ENCODE assay signal across 10 cellular contexts in the genomic region with DNA sequence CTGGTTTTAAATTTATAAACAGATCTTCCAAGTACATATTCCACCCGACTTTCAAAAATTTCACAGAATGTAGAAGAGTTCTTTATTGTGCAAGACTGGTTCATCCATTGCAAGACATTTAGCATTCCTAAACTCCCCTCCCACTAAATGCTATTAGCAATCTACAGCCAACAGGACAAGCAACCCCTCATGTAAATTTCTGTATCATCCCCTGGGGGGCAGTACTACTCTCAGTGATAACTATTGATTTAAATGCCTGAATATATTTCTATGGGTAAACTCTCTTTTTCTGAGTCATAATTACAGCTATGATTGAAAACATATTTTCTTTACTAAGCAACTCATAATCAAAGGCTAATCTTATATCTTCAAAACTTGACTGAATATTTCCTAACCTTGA. TPM values are rescaled to one million over a fixed set of nuclear protein-coding genes. Genes with fewer than 3 reads are reported as not detected.
DNase-seq lines count a peak whose midpoint lies in the region; ATAC-seq and TF ChIP-seq lines count a peak whose summit lies in the region.
"Had no signal": no experiment of that assay in that cellular context is flagged by ENCODE, and none has a peak within 500 bp of the region (broad histone marks: within the 10 kb centered on the region; RNA-seq: fewer than 3 reads in every experiment).

No MANE protein-coding gene starts in this region.

- H3K36me3 ChIP-seq in KMS-11 (ENCODE audit: insufficient read depth): no peaks in the 10 kb centered on the region
- no peaks in the 10 kb centered on the region for H3K36me3 ChIP-seq in body of pancreas (replicated peaks in 1 of 2; ENCODE audit: insufficient read depth in 1 of 2, low read depth in 2 of 2)
- H3K36me3 ChIP-seq in uterus: no peaks in the 10 kb centered on the region

- no peaks in the 10 kb centered on the region for H3K4me1 Mint-ChIP-seq in neural crest cell
- H3K4me1 Mint-ChIP-seq: activated naive CD8-positive, alpha-beta T cell treated with anti-CD3 and anti-CD28 coated beads, Interleukin-2, amount 10 ng/mL, durations not matched to agents 7 days and 5 days had no signal

- H3K27ac Mint-ChIP-seq in neural crest cell (ENCODE audit: unreplicated experiment): no peak overlapping the region
- H3K27ac Mint-ChIP-seq: activated naive CD8-positive, alpha-beta T cell treated with anti-CD3 and anti-CD28 coated beads, Interleukin-2, amount 10 ng/mL, durations not matched to agents 7 days and 5 days had no signal

- H3K9me3 ChIP-seq in body of pancreas (no peaks in the 10 kb centered on the region), uterus (no peaks in the 10 kb centered on the region)

- DNase-seq in DMS53 (lab: John Stamatoyannopoulos, UW): peak; percentile 46
- no peak for DNase-seq in DMS53 treated with DMSO at 0.1 percent for 48 hours (lab: John Stamatoyannopoulos, UW; ENCODE audit: unreplicated experiment)
- peak in 1 of 4 donors; percentile 16 for DNase-seq in body of pancreas
- DNase-seq in neural crest cell (ENCODE audit: low read depth, low spot score): no peak
- DNase-seq in NCI-H128 (lab: John Stamatoyannopoulos, UW; ENCODE audit: unreplicated experiment): no peak
- DNase-seq in uterus: no peak
- DNase-seq: activated naive CD8-positive, alpha-beta T cell treated with anti-CD3 and anti-CD28 coated beads, Interleukin-2, amount 10 ng/mL, durations not matched to agents 7 days and 5 days had no signal

- no peak overlapping the region for H3K4me3 Mint-ChIP-seq in neural crest cell
- H3K4me3 Mint-ChIP-seq: activated naive CD8-positive, alpha-beta T cell treated with anti-CD3 and anti-CD28 coated beads, Interleukin-2, amount 10 ng/mL, durations not matched to agents 7 days and 5 days had no signal

- WGBS in body of pancreas, 2 donors: 23 to 24% methylated on average over 1 of the region's 1 CpG

- no peak overlapping the region for H3K4me3 ChIP-seq in KMS-11 (IDR thresholded peaks at IDR 0.05; ENCODE audit: insufficient read depth, low read depth, low read length)
- H3K4me3 ChIP-seq in body of pancreas: no peak overlapping the region
- H3K4me3 ChIP-seq in uterus: no peak overlapping the region

- no peaks in the 10 kb centered on the region for H3K4me1 ChIP-seq in KMS-11 (ENCODE audit: low read depth, poor library complexity, severe bottlenecking)
- no peaks in the 10 kb centered on the region for H3K4me1 ChIP-seq in body of pancreas
- H3K4me1 ChIP-seq in uterus: no peaks in the 10 kb centered on the region
- H3K4me1 ChIP-seq: parathyroid adenoma had no signal

- H3K9me3 Mint-ChIP-seq in neural crest cell: no peaks in the 10 kb centered on the region
- H3K9me3 Mint-ChIP-seq: activated naive CD8-positive, alpha-beta T cell treated with anti-CD3 and anti-CD28 coated beads, Interleukin-2, amount 10 ng/mL, durations not matched to agents 7 days and 5 days had no signal

- no peak overlapping the region for H3K27ac ChIP-seq in KMS-11
- no peak overlapping the region for H3K27ac ChIP-seq in body of pancreas
- H3K27ac ChIP-seq in uterus: no peak overlapping the region
- H3K27ac ChIP-seq: parathyroid adenoma had no signal

- H3K36me3 Mint-ChIP-seq in neural crest cell (ENCODE audit: low read depth): no peaks in the 10 kb centered on the region

- intact Hi-C loops in body of pancreas (cut with DNase I) (loop anchor here (10.0 kb wide), 1 partner anchor 111 kb away; no protein-coding TSS in a partner anchor), uterus (cut with DNase I; ENCODE audit: low total_unique reads) (no loop called here)

- no peak for TF ChIP-seq POLR2A in body of pancreas (IDR thresholded peaks at IDR 0.05)
- TF ChIP-seq POLR2A in uterus (IDR thresholded peaks at IDR 0.05): no peak

- no peak overlapping the region for H2AFZ ChIP-seq in KMS-11 (ENCODE audit: low read depth)
- H2AFZ ChIP-seq: parathyroid adenoma had no signal

- H3K79me2 ChIP-seq in KMS-11 (ENCODE audit: insufficient read depth, low read depth): no peaks in the 10 kb centered on the region
- H3K79me2 ChIP-seq: parathyroid adenoma had no signal

- H3K4me2 ChIP-seq in KMS-11: no peak overlapping the region

- no peak for ATAC-seq in body of pancreas
- ATAC-seq in HG03565 (IDR thresholded peaks at IDR 0.05; ENCODE audit: unreplicated experiment): no peak

- H3K9ac ChIP-seq in KMS-11: no peak overlapping the region
- H3K9ac ChIP-seq: parathyroid adenoma had no signal

- TF ChIP-seq CTCF in KMS-11 (conservative IDR thresholded peaks at IDR 0.05; ENCODE audit: low read depth, low read length) (peak; percentile 44; the same call in 1 of the 2 replicates), body of pancreas (IDR thresholded peaks at IDR 0.05) (peak in 6 of 7 experiments; percentile 15 to 55 (median 42)), neural crest cell (conservative IDR thresholded peaks at IDR 0.05) (peak; percentile 62), uterus (IDR thresholded peaks at IDR 0.05) (no peak)

- no peaks in the 10 kb centered on the region for H3K27me3 Mint-ChIP-seq in neural crest cell (ENCODE audit: low read depth)
- H3K27me3 Mint-ChIP-seq: activated naive CD8-positive, alpha-beta T cell treated with anti-CD3 and anti-CD28 coated beads, Interleukin-2, amount 10 ng/mL, durations not matched to agents 7 days and 5 days had no signal

- H3K27me3 ChIP-seq in KMS-11 (ENCODE audit: insufficient read depth, low read depth) (no peaks in the 10 kb centered on the region), body of pancreas (no peaks in the 10 kb centered on the region), uterus (peaks cover 0 to 5% of the 10 kb centered on the region in 2 donors)

- H4K20me1 ChIP-seq in KMS-11 (ENCODE audit: insufficient read depth): no peaks in the 10 kb centered on the region

RNA-seq across cellular contexts. Expression of gene SLC15A2, which starts 10.7 kb away (rescaled TPM):
- total RNA-seq in body of pancreas (1 to 10 TPM; 2.3 TPM), neural crest cell (1.2 and 1.4 TPM in 2 replicates), uterus (1 to 10 TPM in 3 of 4 donors, under 1 TPM in 1; 0.77 to 9.3 (median 4.0) TPM)

RNA-seq across cellular contexts. Expression of gene EAF2, which starts 48.5 kb away (rescaled TPM):
- total RNA-seq in body of pancreas: 10 to 100 TPM in 1 of 2 donors, 1 to 10 TPM in 1; 2.9 to 16.8 TPM
- total RNA-seq in neural crest cell: 4.0 and 4.2 TPM in 2 replicates
- total RNA-seq in uterus: 10 to 100 TPM in 2 of 4 donors, 1 to 10 TPM in 1, under 1 TPM in 1; 0.88 to 21.8 (median 6.9) TPM

RNA-seq across cellular contexts. Expression of gene IQCB1, which starts 48.6 kb away (rescaled TPM):
- 10 to 100 TPM; 12.5 to 30.9 TPM for total RNA-seq in body of pancreas
- total RNA-seq in neural crest cell: 45.1 and 47.2 TPM in 2 replicates
- 10 to 100 TPM; 17.9 to 69.4 (median 37.7) TPM for total RNA-seq in uterus

Comparison
In these comparisons a context has a peak if more than half of its experiments do, and no peak if none do; other contexts are left out.
1. CTCF ChIP-seq: peak in KMS-11 (single experiment), body of pancreas (6 of 7) and neural crest cell (single experiment); none in uterus (0 of 4).